Comparison of ENCODE assay signal across 34 cellular contexts in the genomic region with DNA sequence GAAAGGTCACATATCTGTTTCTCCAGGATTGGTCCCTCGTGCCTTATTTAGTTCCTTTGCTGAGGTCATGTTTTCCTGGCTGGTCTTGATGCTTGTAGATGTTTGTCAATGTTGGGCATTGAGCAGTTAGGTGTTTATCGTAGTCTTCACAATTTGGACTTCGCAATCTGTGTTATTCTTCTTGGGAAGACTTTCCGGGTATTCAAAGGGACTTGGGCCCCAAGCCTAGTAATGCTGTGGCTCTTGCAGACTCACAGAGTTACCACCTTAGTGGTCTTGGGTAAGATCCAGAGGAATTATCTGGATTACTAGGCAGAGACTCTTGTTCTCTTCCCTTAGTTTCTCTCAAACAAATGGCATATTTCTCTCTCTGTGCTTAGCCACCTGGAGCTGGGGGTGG.
"Had no signal": no experiment of that assay in that cellular context is flagged by ENCODE, and none has a peak within 500 bp of the region (broad histone marks: within the 10 kb centered on the region; RNA-seq: fewer than 3 reads in every experiment).

No MANE protein-coding gene starts in this region.

- DNase-seq: Karpas-422, Kasumi-1, KG1, MG63, MM.1S, MV-4-11, NCI-H1048, NCI-H1092, NCI-H1092 treated with DMSO at 0.1 percent for 48 hours, NCI-H1105, NCI-H1105 treated with DMSO at 0.1 percent for 48 hours, NCI-H1417, NCI-H1417 treated with DMSO at 0.1 percent for 48 hours, NCI-H1436, NCI-H1436 treated with DMSO at 0.1 percent for 48 hours, NCI-H146, NCI-H1694, NCI-H1694 treated with DMSO at 0.1 percent for 48 hours, NCI-H187, NCI-H187 treated with DMSO at 0.1 percent for 48 hours, NCI-H1930, NCI-H2029, NCI-H2029 treated with DMSO at 0.1 percent for 48 hours, NCI-H2081, NCI-H2081 treated with DMSO at 0.1 percent for 48 hours, NCI-H2107, NCI-H2171, NCI-H2171 treated with DMSO at 0.1 percent for 48 hours, NCI-H2227 treated with DMSO at 0.1 percent for 48 hours, NCI-H226, NCI-H345, NCI-H446, NCI-H446 treated with DMSO at 0.1 percent for 48 hours had no signal

- H3K27ac ChIP-seq: KMS-11 had no signal

- H3K4me3 ChIP-seq: MG63 had no signal
